ENCODE assay signal across 8 cellular contexts in genomic region chr5:90932052-90932699, GRCh38.
DNase-seq lines count a peak whose midpoint lies in the region; ATAC-seq, FAIRE-seq and TF ChIP-seq lines count a peak whose summit lies in the region.

No MANE protein-coding gene starts in this region.

- no peaks in the 10 kb centered on the region for H3K36me3 ChIP-seq in Peyer's patch

- FAIRE-seq in A204.1 (lab: Jason Lieb, UNC) = peak; percentile 66

- DNase-seq in EL = peak; percentile 50
- peak in 1 of 3 donors; percentile 70 for DNase-seq in Peyer's patch
- DNase-seq in central memory CD4-positive, alpha-beta T cell = peak; percentile 16
- DNase-seq in kidney tubule cell (ENCODE audit: low spot score) = peak; percentile 71
- peak; percentile 3 for DNase-seq in stimulated activated CD8-positive, alpha-beta memory T cell treated with anti-CD3 and anti-CD28 coated beads, Interleukin-12 subunit alpha, Interleukin-12 subunit beta, amount 100 ng/mL, for 24 hours (ENCODE audit: extremely low read depth)

- no peak overlapping the region for H3K27ac ChIP-seq in Peyer's patch

- peaks cover 0 to 6% (median 2%) of the 10 kb centered on the region in 4 donors for H3K4me1 ChIP-seq in Peyer's patch

- no peak overlapping the region for H3K4me3 ChIP-seq in Peyer's patch

- TF ChIP-seq POLR2A in Peyer's patch (IDR thresholded peaks at IDR 0.05) = no peak
- TF ChIP-seq POLR2A in GM18505 (IDR thresholded peaks at IDR 0.05; ENCODE audit: borderline replicate concordance, extremely low read depth, insufficient read depth, insufficient read length) = no peak

- no peaks in the 10 kb centered on the region for H3K27me3 ChIP-seq in Peyer's patch

- H3K9me3 ChIP-seq in Peyer's patch = no peaks in the 10 kb centered on the region

- peak; percentile 76 for ATAC-seq in HG02885 (IDR thresholded peaks at IDR 0.05; ENCODE audit: poor library complexity, unreplicated experiment)
- no peak for ATAC-seq in GM18505 (IDR thresholded peaks at IDR 0.05; ENCODE audit: unreplicated experiment)

- TF ChIP-seq CTCF in Peyer's patch (IDR thresholded peaks at IDR 0.05) = peak; percentile 4 to 84 (median 70)
